9 cellular contexts compared by ENCODE assay signal in the genomic region with DNA sequence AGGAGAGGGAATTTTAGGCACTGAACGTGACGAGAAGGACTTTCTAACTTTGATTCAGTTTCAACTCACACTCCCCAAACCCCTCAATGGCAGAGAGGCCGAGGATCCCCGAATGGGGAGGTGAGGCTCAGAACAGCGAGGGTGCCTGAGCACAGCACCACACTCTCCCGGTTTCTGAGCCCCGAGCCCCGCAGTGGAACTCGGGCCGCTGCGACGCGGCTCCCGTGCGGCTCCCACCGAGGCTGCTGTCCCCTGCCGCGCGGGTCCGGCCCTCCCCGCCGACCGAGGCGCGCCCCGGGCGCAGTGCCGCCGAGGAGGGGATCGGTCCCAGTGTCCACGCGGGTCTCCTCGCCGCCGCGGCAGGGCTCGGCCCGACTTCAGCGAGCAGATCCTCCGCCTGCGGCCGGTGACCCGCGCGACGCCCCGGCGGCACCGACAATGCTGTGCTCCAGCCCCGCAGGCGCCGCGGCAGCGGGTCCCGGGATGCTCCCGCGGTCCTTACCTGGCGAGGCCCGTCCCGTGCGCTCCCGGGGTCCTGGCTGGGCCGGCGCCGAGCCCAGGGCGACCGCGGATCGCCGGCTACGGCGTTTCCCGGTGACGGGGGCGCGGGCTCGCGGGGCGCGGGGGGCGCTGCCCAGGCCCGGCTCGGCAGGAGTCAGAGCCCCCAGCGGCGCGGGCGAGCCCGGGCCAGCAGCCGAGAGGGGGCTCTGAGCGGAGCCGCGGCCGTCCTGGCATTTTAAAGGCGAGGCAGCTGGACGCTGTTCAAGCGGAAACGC. TPM values are rescaled to one million over a fixed set of nuclear protein-coding genes. Genes with fewer than 3 reads are reported as not detected.
DNase-seq lines count a peak whose midpoint lies in the region; ATAC-seq and TF ChIP-seq lines count a peak whose summit lies in the region.
"Had no signal": no experiment of that assay in that cellular context is flagged by ENCODE, and none has a peak within 500 bp of the region (broad histone marks: within the 10 kb centered on the region; RNA-seq: fewer than 3 reads in every experiment).

A gene (minus strand): TSS at position 709 of the 776 bp plus-strand sequence. CDS start 50,264 bp downstream, outside the sequence.

- intact Hi-C loops in activated CD4-positive, alpha-beta T cell treated with anti-CD3 and anti-CD28 coated beads for 36 hours (cut with DNase I, micrococcal nuclease), result no loop called here

- H3K27me3 ChIP-seq in lung (ENCODE audit: control insufficient read depth, insufficient read depth), result no peaks in the 10 kb centered on the region
- peaks cover 0 to 28% of the 10 kb centered on the region in 2 donors for H3K27me3 ChIP-seq in tibial nerve

- POLR2A ChIA-PET in activated CD4-positive, alpha-beta T cell treated with anti-CD3 and anti-CD28 coated beads for 36 hours (lab: Charles Lee), result no interaction called here

- H3K4me3 Mint-ChIP-seq in activated CD4-positive, alpha-beta T cell treated with anti-CD3 and anti-CD28 coated beads for 36 hours, result peak within 1 kb of the TSS; percentile 34

- H3K4me3 ChIP-seq in choroid plexus epithelial cell (ENCODE audit: low read depth, low read length) (peak within 1 kb of the TSS; percentile 14), lung (peak within 1 kb of the TSS; percentile 34), tibial nerve (peak within 1 kb of the TSS; percentile 32 to 62 (median 39))

- peak in 1 of 2 donors; percentile 26 for TF ChIP-seq POLR2A in tibial nerve (IDR thresholded peaks at IDR 0.05)

- WGBS in lung, 2 donors, result 0 to 2% methylated on average over 80 to 97 of the region's 97 CpGs
- WGBS in tibial nerve, 2 donors, result 0% methylated on average over 16 to 52 of the region's 97 CpGs

- no peak for ATAC-seq in activated CD4-positive, alpha-beta T cell treated with anti-CD3 and anti-CD28 coated beads for 36 hours
- peak; percentile 16 for ATAC-seq in lung (ENCODE audit: insufficient read depth, low FRiP score)
- ATAC-seq in GM21529 (IDR thresholded peaks at IDR 0.05; ENCODE audit: unreplicated experiment), result no peak

- peaks cover 8% of the 10 kb centered on the region for H3K4me1 Mint-ChIP-seq in activated CD4-positive, alpha-beta T cell treated with anti-CD3 and anti-CD28 coated beads for 36 hours

- H3K27ac ChIP-seq in lung (ENCODE audit: low read depth in 1 of 2, low read length in 1 of 2) (peak within 1 kb of the TSS in 1 of 2 donors; percentile 65), tibial nerve (peak within 1 kb of the TSS; percentile 78 to 92 (median 84))

- CTCF ChIA-PET in activated CD4-positive, alpha-beta T cell treated with anti-CD3 and anti-CD28 coated beads for 36 hours (lab: Charles Lee), result no interaction called here

- H3K36me3 Mint-ChIP-seq in activated CD4-positive, alpha-beta T cell treated with anti-CD3 and anti-CD28 coated beads for 36 hours (ENCODE audit: low read depth), result no peaks in the 10 kb centered on the region

- TF ChIP-seq EP300 in tibial nerve (IDR thresholded peaks at IDR 0.05), result peak in 1 of 2 donors; percentile 30

- DNase-seq in activated CD4-positive, alpha-beta T cell treated with anti-CD3 and anti-CD28 coated beads for 36 hours, result peak; percentile 10
- DNase-seq in activated CD4-positive, alpha-beta T cell treated with anti-CD3 and anti-CD28 coated beads, Interleukin-2, amount 50 U/mL, for 48 hours, result no peak
- DNase-seq in choroid plexus epithelial cell (ENCODE audit: low read depth) (no peak), lung (ENCODE audit: low spot score) (no peak), tibial nerve (ENCODE audit: low spot score in 2 of 2) (no peak), mucosa of gallbladder (ENCODE audit: low spot score) (no peak), SIG-M5 treated with dmso at 0.1 percent for 504 hours (lab: John Stamatoyannopoulos, UW; ENCODE audit: unreplicated experiment) (no peak)

- H3K36me3 ChIP-seq in lung (ENCODE audit: control insufficient read depth in 2 of 2, insufficient read depth in 2 of 2, low read length in 2 of 2) (no peaks in the 10 kb centered on the region), tibial nerve (no peaks in the 10 kb centered on the region)

- H3K9me3 Mint-ChIP-seq in activated CD4-positive, alpha-beta T cell treated with anti-CD3 and anti-CD28 coated beads for 36 hours (ENCODE audit: low read depth), result no peaks in the 10 kb centered on the region

- H3K9me3 ChIP-seq in lung (ENCODE audit: control insufficient read depth in 2 of 2, insufficient read depth in 1 of 2, low read length in 1 of 2), result no peaks in the 10 kb centered on the region
- no peaks in the 10 kb centered on the region for H3K9me3 ChIP-seq in tibial nerve

- TF ChIP-seq CTCF in choroid plexus epithelial cell (conservative IDR thresholded peaks at IDR 0.05; ENCODE audit: low read depth, low read length) (no peak), lung (IDR thresholded peaks at IDR 0.05; ENCODE audit: control extremely low read depth, extremely low read depth) (no peak), tibial nerve (IDR thresholded peaks at IDR 0.05) (no peak)

- H3K27me3 Mint-ChIP-seq in activated CD4-positive, alpha-beta T cell treated with anti-CD3 and anti-CD28 coated beads for 36 hours, result peaks cover 55% of the 10 kb centered on the region

- H3K4me1 ChIP-seq in lung (ENCODE audit: control insufficient read depth in 2 of 2, insufficient read depth in 2 of 2, low read length in 2 of 2) (peaks cover 0 to 3% of the 10 kb centered on the region in 2 donors), tibial nerve (peaks cover 0 to 26% (median 5%) of the 10 kb centered on the region in 4 donors)

- no peak within 1 kb of the TSS for H3K27ac Mint-ChIP-seq in activated CD4-positive, alpha-beta T cell treated with anti-CD3 and anti-CD28 coated beads for 36 hours

RNA-seq across cellular contexts. Expression of the gene that starts here (rescaled TPM):
- not detected for total RNA-seq in activated CD4-positive, alpha-beta T cell treated with anti-CD3 and anti-CD28 coated beads for 36 hours
- 1 to 10 TPM; 2.2 to 2.4 TPM for total RNA-seq in lung
- under 1 TPM; 0.10 to 0.69 TPM for polyA plus RNA-seq in lung
- 1 to 10 TPM; 1.8 to 3.7 (median 2.6) TPM for total RNA-seq in tibial nerve
- 0.09 TPM for total RNA-seq in mucosa of gallbladder
- polyA plus RNA-seq: BJ had no signal

Comparison
In these comparisons a context has a peak if more than half of its experiments do, and no peak if none do; other contexts are left out.
1. Peak in DNase-seq in activated CD4-positive, alpha-beta T cell treated with anti-CD3 and anti-CD28 coated beads for 36 hours; RNA of the gene not detected or under 1 TPM.